Comparison of ENCODE assay signal across 17 cellular contexts in genomic region chr7:54917613-54918406, GRCh38.
DNase-seq lines count a peak whose midpoint lies in the region; ATAC-seq, FAIRE-seq and TF ChIP-seq lines count a peak whose summit lies in the region.
"Had no signal": no experiment of that assay in that cellular context is flagged by ENCODE, and none has a peak within 500 bp of the region (broad histone marks: within the 10 kb centered on the region; RNA-seq: fewer than 3 reads in every experiment).

No MANE protein-coding gene starts in this region.

- no peaks in the 10 kb centered on the region for H3K27me3 ChIP-seq in right cardiac atrium (ENCODE audit: control insufficient read depth, insufficient read depth)
- H3K27me3 ChIP-seq: BLaER1 had no signal

- no peaks in the 10 kb centered on the region for H3K36me3 ChIP-seq in mucosa of descending colon (ENCODE audit: low read depth)
- H3K36me3 ChIP-seq: BLaER1 had no signal

- H3K27ac Mint-ChIP-seq in WTC11: no peak overlapping the region
- H3K27ac Mint-ChIP-seq: CD4-positive, CD25-positive, alpha-beta regulatory T cell; GM23338; H9 had no signal

- POLR2A ChIA-PET in A549 (lab: Yijun Ruan, JAX): no interaction called here
- POLR2A ChIA-PET in WTC11 (lab: Charles Lee): no interaction called here

- H3K36me3 Mint-ChIP-seq in WTC11: no peaks in the 10 kb centered on the region
- H3K36me3 Mint-ChIP-seq: CD4-positive, CD25-positive, alpha-beta regulatory T cell; IgD-negative memory B cell had no signal

- TF ChIP-seq POLR2A in A549 (IDR thresholded peaks at IDR 0.05; ENCODE audit: low read length): no peak

- CTCF ChIA-PET in A549 (lab: Yijun Ruan, JAX) (no interaction called here), WTC11 (lab: Charles Lee) (no interaction called here)

- no peak for TF ChIP-seq EP300 in A549 (IDR thresholded peaks at IDR 0.05)

- TF ChIP-seq CTCF in A549 (IDR thresholded peaks at IDR 0.05): no peak
- no peak for TF ChIP-seq CTCF in WTC11 (IDR thresholded peaks at IDR 0.05)
- TF ChIP-seq CTCF in mucosa of descending colon (IDR thresholded peaks at IDR 0.05): no peak

- H3K27ac ChIP-seq in A549 (no peak overlapping the region), right cardiac atrium (ENCODE audit: low read length) (no peak overlapping the region)
- H3K27ac ChIP-seq: 22Rv1, BLaER1 had no signal

- TF ChIP-seq RAD21 in A549 (conservative IDR thresholded peaks at IDR 0.05 in 1 of 2, IDR thresholded peaks at IDR 0.05 in 1 of 2): no peak

- no peaks in the 10 kb centered on the region for H3K9me3 Mint-ChIP-seq in WTC11
- H3K9me3 Mint-ChIP-seq: GM23338, H9, IgD-negative memory B cell had no signal

- DNase-seq in A549 (ENCODE audit: low read depth in 1 of 2, low spot score in 1 of 2) (no peak), WTC11 (ENCODE audit: low spot score) (no peak), left colon (no peak), mucosa of descending colon (no peak), NCI-H510A treated with DMSO at 0.1 percent for 48 hours (lab: John Stamatoyannopoulos, UW) (no peak), right cardiac atrium (no peak), medulla oblongata (ENCODE audit: extremely low spot score) (no peak)
- DNase-seq: AML-193; Calu3; CD4-positive, CD25-positive, alpha-beta regulatory T cell; DMS 273 treated with DMSO at 0.1 percent for 48 hours; H9 had no signal

- H3K4me3 ChIP-seq in A549: no peak overlapping the region
- no peak overlapping the region for H3K4me3 ChIP-seq in mucosa of descending colon
- no peak overlapping the region for H3K4me3 ChIP-seq in right cardiac atrium (ENCODE audit: low read length)
- H3K4me3 ChIP-seq: BLaER1, GM23338 had no signal

- no peaks in the 10 kb centered on the region for H3K4me1 ChIP-seq in A549
- H3K4me1 ChIP-seq in mucosa of descending colon (ENCODE audit: low read depth): no peaks in the 10 kb centered on the region
- H3K4me1 ChIP-seq in right cardiac atrium (ENCODE audit: control insufficient read depth, insufficient read depth, low read length): no peaks in the 10 kb centered on the region

- peaks cover 6% of the 10 kb centered on the region for H3K4me1 Mint-ChIP-seq in WTC11
- H3K4me1 Mint-ChIP-seq: CD4-positive, CD25-positive, alpha-beta regulatory T cell; GM23338; IgD-negative memory B cell had no signal

- H3K4me3 Mint-ChIP-seq in WTC11: no peak overlapping the region
- H3K4me3 Mint-ChIP-seq: CD4-positive, CD25-positive, alpha-beta regulatory T cell; GM23338; H9; IgD-negative memory B cell had no signal

- H3K27me3 Mint-ChIP-seq in WTC11 (ENCODE audit: low read depth): peaks cover 3% of the 10 kb centered on the region; the same call in 1 of the 2 replicates

- no peaks in the 10 kb centered on the region for H3K9me3 ChIP-seq in A549
- no peaks in the 10 kb centered on the region for H3K9me3 ChIP-seq in mucosa of descending colon
- H3K9me3 ChIP-seq in right cardiac atrium (ENCODE audit: control insufficient read depth, low read length): no peaks in the 10 kb centered on the region
- H3K9me3 ChIP-seq: BLaER1 had no signal

- ATAC-seq in A549 (no peak), WTC11 (no peak), left colon (peak; percentile 66), mucosa of descending colon (peak; percentile 79), right cardiac atrium (no peak)
- ATAC-seq: GM23338 had no signal

- 78% methylated on average over 6 of the region's 6 CpGs for WGBS in A549 (ENCODE audit: missing lambda C conversion rate)
- WGBS in right cardiac atrium: 81% methylated on average over 6 of the region's 6 CpGs

- intact Hi-C loops in left colon (cut with DNase I, micrococcal nuclease) (no loop called here), mucosa of descending colon (cut with DNase I, micrococcal nuclease) (no loop called here), right cardiac atrium (cut with DNase I) (no loop called here)

- no peak overlapping the region for H3K4me2 ChIP-seq in A549
- H3K4me2 ChIP-seq: BLaER1, GM23338 had no signal

- FAIRE-seq in A549 (lab: Jason Lieb, UNC): peak; percentile 43
- FAIRE-seq: GM18507 had no signal

TF ChIP-seq in A549, 52 proteins besides CTCF, POLR2A, EP300 and RAD21:
- no peak for TF ChIP-seq ESRRA (IDR thresholded peaks at IDR 0.05; ENCODE audit: borderline replicate concordance, low read length)
- no peak for TF ChIP-seq USF2 (IDR thresholded peaks at IDR 0.05)

TF ChIP-seq in WTC11, 78 proteins besides CTCF, POLR2A, EP300 and RAD21:
- TF ChIP-seq ZNF532 (CRISPR knock-in tag; IDR thresholded peaks at IDR 0.05; ENCODE audit: borderline replicate concordance) (no peak), CREM (CRISPR knock-in tag; IDR thresholded peaks at IDR 0.05) (no peak), E2F5 (CRISPR knock-in tag; IDR thresholded peaks at IDR 0.05) (no peak), ATF1 (CRISPR knock-in tag; IDR thresholded peaks at IDR 0.05) (no peak), ZNF512 (CRISPR knock-in tag; IDR thresholded peaks at IDR 0.05; ENCODE audit: borderline replicate concordance) (no peak), TEAD4 (CRISPR knock-in tag; IDR thresholded peaks at IDR 0.05) (no peak), ATF2 (CRISPR knock-in tag; IDR thresholded peaks at IDR 0.05; ENCODE audit: borderline replicate concordance, low read depth) (no peak), GABPB1 (CRISPR knock-in tag; IDR thresholded peaks at IDR 0.05) (peak; percentile 66)

Comparison
In these comparisons a context has a peak if more than half of its experiments do, and no peak if none do; other contexts are left out.
1. ATAC-seq: peak in left colon (single experiment) and mucosa of descending colon (single experiment); none in A549 (0 of 2), WTC11 (single experiment) and right cardiac atrium (0 of 2).